Comparison of ENCODE assay signal across 1 cellular context in genomic region chr1:15760520-15761211, GRCh38.
TF ChIP-seq lines count a peak whose summit lies in the region.

No MANE protein-coding gene starts in this region.

TF ChIP-seq in endothelial cell of umbilical vein, 7 proteins besides CTCF, POLR2A, EP300 and RAD21:
- TF ChIP-seq JUN (IDR thresholded peaks at IDR 0.05; ENCODE audit: borderline replicate concordance, insufficient read depth, insufficient read length, low read depth) (peak; percentile 36), MAX (IDR thresholded peaks at IDR 0.05; ENCODE audit: insufficient read depth, insufficient read length) (no peak), FOS (IDR thresholded peaks at IDR 0.05; ENCODE audit: borderline replicate concordance, insufficient read depth, low read length) (peak; percentile 65), GATA2 (IDR thresholded peaks at IDR 0.05; ENCODE audit: insufficient read depth, insufficient read length, low read depth, low read length) (peak; percentile 99), POLR2AphosphoS5 (IDR thresholded peaks at IDR 0.05; ENCODE audit: insufficient read depth, low read depth, low read length) (peak; percentile 91), EZH2 (IDR thresholded peaks at IDR 0.05; ENCODE audit: borderline replicate concordance, low read depth, low read length, severe bottlenecking) (no peak), MYC (IDR thresholded peaks at IDR 0.05; ENCODE audit: low read depth, low read length) (peak; percentile 45)
